ENCODE assay signal across 17 cellular contexts in genomic region chr11:108501396-108501795, GRCh38. TPM values are rescaled to one million over a fixed set of nuclear protein-coding genes. Genes with fewer than 3 reads are reported as not detected.
DNase-seq lines count a peak whose midpoint lies in the region; FAIRE-seq and TF ChIP-seq lines count a peak whose summit lies in the region.
"Had no signal": no experiment of that assay in that cellular context is flagged by ENCODE, and none has a peak within 500 bp of the region (broad histone marks: within the 10 kb centered on the region; RNA-seq: fewer than 3 reads in every experiment).

No MANE protein-coding gene starts in this region.

- intact Hi-C loops in PC-9 (cut with micrococcal nuclease; ENCODE audit: unreplicated experiment) = no loop called here

- DNase-seq in EH (ENCODE audit: low read depth) (peak; percentile 46), M059J (ENCODE audit: low read depth) (peak; percentile 53), fibroblast of villous mesenchyme (ENCODE audit: low read depth) (peak; percentile 59), suprapubic skin (ENCODE audit: low spot score in 2 of 2) (no peak), RCC 7860 (ENCODE audit: low spot score) (no peak), PC-9 (no peak)
- no peak for DNase-seq in stimulated activated CD4-positive, alpha-beta T cell treated with anti-CD3 and anti-CD28 coated beads, Interleukin-4, amount 100 ng/mL, for 4 hours
- DNase-seq: C1 segment of cervical spinal cord, H9, Karpas-422, MV-4-11, NCI-H146, NCI-H226, NCI-H69, SHP77 had no signal

- WGBS in suprapubic skin = 65% methylated on average over 5 of the region's 5 CpGs

- TF ChIP-seq CTCF in fibroblast of villous mesenchyme (IDR thresholded peaks at IDR 0.05; ENCODE audit: insufficient read depth, low read depth, low read length) = no peak
- TF ChIP-seq CTCF in suprapubic skin (IDR thresholded peaks at IDR 0.05) = no peak
- no peak for TF ChIP-seq CTCF in PC-9 (conservative IDR thresholded peaks at IDR 0.05)

- BruUV-seq in PC-9 (replicated peaks; lab: Mats Ljungman, UMichigan) = no TSS peak

- H3K9me2 ChIP-seq in PC-9 (ENCODE audit: insufficient read depth) = no peaks in the 10 kb centered on the region

- TF ChIP-seq POLR2A in suprapubic skin (IDR thresholded peaks at IDR 0.05) = no peak

- H3K27ac ChIP-seq in suprapubic skin (peak overlapping the region; percentile 64), PC-9 (no peak overlapping the region)

- no peak overlapping the region for H3K4me2 ChIP-seq in PC-9

- peaks cover 20% of the 10 kb centered on the region for H3F3A ChIP-seq in PC-9 (ENCODE audit: insufficient read depth, low read depth)

- H3K27me3 ChIP-seq in suprapubic skin (no peaks in the 10 kb centered on the region), PC-9 (ENCODE audit: insufficient read depth, low read depth) (no peaks in the 10 kb centered on the region)

- H3K79me2 ChIP-seq in PC-9 (ENCODE audit: low read depth) = peaks cover 4% of the 10 kb centered on the region

- H3K4me1 ChIP-seq in suprapubic skin = peaks cover 39% of the 10 kb centered on the region
- peaks cover 10% of the 10 kb centered on the region for H3K4me1 ChIP-seq in PC-9 (replicated peaks; ENCODE audit: insufficient read depth)

- no peak for TF ChIP-seq EP300 in suprapubic skin (IDR thresholded peaks at IDR 0.05)

- H4K20me1 ChIP-seq in PC-9 (ENCODE audit: insufficient read depth) = no peaks in the 10 kb centered on the region

- no peak overlapping the region for H2AFZ ChIP-seq in PC-9

- CTCF ChIA-PET in PC-9 (lab: Charles Lee) = no interaction called here

- no peaks in the 10 kb centered on the region for H3K9me3 ChIP-seq in suprapubic skin
- H3K9me3 ChIP-seq in PC-9 (ENCODE audit: insufficient read depth, low read depth) = no peaks in the 10 kb centered on the region

- no peaks in the 10 kb centered on the region for H3K36me3 ChIP-seq in suprapubic skin
- H3K36me3 ChIP-seq in PC-9 (ENCODE audit: low read depth) = no peaks in the 10 kb centered on the region

- H3K4me3 ChIP-seq in fibroblast of villous mesenchyme (ENCODE audit: low read depth, low read length) (no peak overlapping the region), suprapubic skin (no peak overlapping the region), PC-9 (no peak overlapping the region)

- no peak for FAIRE-seq in RCC 7860 (lab: Jason Lieb, UNC)
- FAIRE-seq: GM12891, HepG2 had no signal

- POLR2A ChIA-PET in PC-9 (lab: Charles Lee; ENCODE audit: unreplicated experiment) = no interaction called here

RNA-seq across cellular contexts. Expression of gene POGLUT3, which starts 3.2 kb away (rescaled TPM):
- 46.0 and 82.0 TPM in 2 replicates for total RNA-seq in M059J (2014; rRNA removed; shearing (Covaris generic))
- 40.6 and 60.0 TPM in 2 replicates for total RNA-seq in fibroblast of villous mesenchyme
- total RNA-seq in suprapubic skin = 10 to 100 TPM in 3 of 4 donors, 1 to 10 TPM in 1; 7.5 to 18.8 (median 14.4) TPM
- total RNA-seq in PC-9 (2021) = 19.9 and 31.7 TPM in 2 replicates

RNA-seq across cellular contexts. Expression of gene C11orf65, which starts 34.1 kb away (rescaled TPM):
- total RNA-seq in M059J (2014; rRNA removed; shearing (Covaris generic)) = 1.9 TPM in 1 of 2 replicates, not detected in the other
- total RNA-seq in fibroblast of villous mesenchyme (0.64 and 0.86 TPM in 2 replicates), suprapubic skin (1 to 10 TPM in 2 of 4 donors, under 1 TPM in 2; 0.30 to 3.8 (median 1.8) TPM), PC-9 (2021) (1.7 and 1.9 TPM in 2 replicates)

Comparison
In these comparisons a context has a peak if more than half of its experiments do, and no peak if none do; other contexts are left out.
1. DNase-seq: peak in EH (single experiment), M059J (single experiment) and fibroblast of villous mesenchyme (single experiment); none in suprapubic skin (0 of 2), RCC 7860 (single experiment), stimulated activated CD4-positive, alpha-beta T cell treated with anti-CD3 and anti-CD28 coated beads, Interleukin-4, amount 100 ng/mL, for 4 hours (0 of 2) and PC-9 (0 of 2).